Comparison of ENCODE assay signal across 11 cellular contexts in the genomic region with DNA sequence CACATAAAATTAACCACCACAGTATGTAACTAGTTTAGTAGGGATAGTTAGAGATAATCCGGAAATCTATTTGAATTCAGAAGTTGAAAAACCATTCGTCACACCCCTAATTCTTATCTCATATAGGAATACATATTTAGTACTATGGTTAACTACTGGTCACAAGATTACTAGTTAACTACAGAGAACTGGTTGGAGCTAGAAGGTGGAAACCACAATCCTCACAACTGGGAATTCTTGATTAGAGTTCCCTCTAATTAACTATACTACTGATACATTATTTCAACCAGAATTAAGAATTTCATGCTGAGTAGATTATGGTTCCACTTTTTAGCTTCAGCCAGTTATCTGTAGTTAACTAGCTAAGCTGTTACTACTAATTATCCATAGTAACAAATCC.
"Had no signal": no experiment of that assay in that cellular context is flagged by ENCODE, and none has a peak within 500 bp of the region (broad histone marks: within the 10 kb centered on the region; RNA-seq: fewer than 3 reads in every experiment).

No MANE protein-coding gene starts in this region.

- ATAC-seq: GM23338, HCT116 had no signal

- H3K9me3 ChIP-seq: HAP-1 had no signal

- H3K36me3 ChIP-seq: HAP-1 had no signal

- H3K4me1 Mint-ChIP-seq: GM23338 had no signal

- H3K4me3 Mint-ChIP-seq: GM23338, H9, HFFc6 had no signal

- H3K9me3 Mint-ChIP-seq: GM23338, HFFc6 had no signal

- H3K4me3 ChIP-seq: GM23248, GM23338, HAP-1 had no signal

- FAIRE-seq: H1, H54 had no signal

- H3K27ac ChIP-seq: GM23248 had no signal

- H2AFZ ChIP-seq: GM23248, GM23338 had no signal

- H3K27ac Mint-ChIP-seq: GM23338, H9, HFFc6 had no signal

- H3K4me2 ChIP-seq: GM23338 had no signal

- DNase-seq: GM23248, GOT3, H7, H9, HCEC 1CT, HFFc6 had no signal

- H3K9ac ChIP-seq: GM23248 had no signal
